ENCODE assay signal across 11 cellular contexts in the genomic region with DNA sequence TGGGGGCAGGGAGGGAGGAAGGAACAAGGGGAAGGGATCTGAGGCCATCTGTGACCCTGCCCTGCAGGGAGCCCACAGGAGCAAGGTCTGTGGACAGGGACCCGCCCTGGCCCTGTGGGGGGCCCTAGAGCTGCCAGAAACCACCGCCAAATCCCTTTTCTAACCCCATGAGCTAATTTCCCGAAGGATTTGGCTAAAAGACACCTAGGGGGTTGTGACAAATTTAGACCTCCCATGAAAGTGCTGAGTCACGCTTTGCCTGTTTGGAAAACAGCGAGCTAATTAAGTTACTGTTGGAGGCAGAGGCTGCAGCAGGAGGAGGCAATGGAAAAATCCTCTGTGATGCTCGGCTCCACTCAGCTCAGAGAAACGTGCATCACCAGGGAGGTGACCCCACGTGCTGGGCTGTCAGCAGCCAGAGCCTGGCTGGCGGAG. TPM values are rescaled to one million over a fixed set of nuclear protein-coding genes. Genes with fewer than 3 reads are reported as not detected.
DNase-seq lines count a peak whose midpoint lies in the region; ATAC-seq and TF ChIP-seq lines count a peak whose summit lies in the region.
"Had no signal": no experiment of that assay in that cellular context is flagged by ENCODE, and none has a peak within 500 bp of the region (broad histone marks: within the 10 kb centered on the region; RNA-seq: fewer than 3 reads in every experiment).

No MANE protein-coding gene starts in this region.

- H3K9me3 ChIP-seq in body of pancreas (peaks cover 0 to 12% (median 0%) of the 10 kb centered on the region in 3 donors), left lung (no peaks in the 10 kb centered on the region)

- peak; percentile 53 for ATAC-seq in body of pancreas
- peak; percentile 54 for ATAC-seq in left lung
- no peak for ATAC-seq in HG02840 (IDR thresholded peaks at IDR 0.05; ENCODE audit: low FRiP score, unreplicated experiment)

- no peaks in the 10 kb centered on the region for H3K27me3 ChIP-seq in body of pancreas
- H3K27me3 ChIP-seq in left lung = peaks cover 0 to 57% of the 10 kb centered on the region in 2 donors

- TF ChIP-seq CTCF in body of pancreas (IDR thresholded peaks at IDR 0.05) (no peak), left lung (IDR thresholded peaks at IDR 0.05) (no peak)

- H3K4me1 ChIP-seq in body of pancreas (no peaks in the 10 kb centered on the region), left lung (no peaks in the 10 kb centered on the region)

- 12 to 17% methylated on average over 6 to 9 of the region's 9 CpGs for WGBS in body of pancreas, 2 donors

- intact Hi-C loops in body of pancreas (cut with DNase I) (no loop called here), left lung (cut with DNase I) (no loop called here)

- no peak overlapping the region for H3K4me3 ChIP-seq in body of pancreas
- H3K4me3 ChIP-seq in left lung = no peak overlapping the region

- no peak for TF ChIP-seq POLR2A in body of pancreas (IDR thresholded peaks at IDR 0.05)

- peak; percentile 85 for DNase-seq in Ammon's horn (ENCODE audit: low spot score)
- DNase-seq in NCI-H1092 (lab: John Stamatoyannopoulos, UW) = peak; percentile 9
- DNase-seq in body of pancreas = peak in 2 of 4 donors; percentile 32 to 43
- DNase-seq in left lung = no peak
- no peak for DNase-seq in NCI-H187 (lab: John Stamatoyannopoulos, UW)
- no peak for DNase-seq in EL
- no peak for DNase-seq in NCI-H774 (lab: John Stamatoyannopoulos, UW)
- DNase-seq: activated CD4-positive, alpha-beta memory T cell treated with anti-CD3 and anti-CD28 coated beads, Interleukin-2, amount 10 ng/mL, durations not matched to agents 7 days and 5 days; CD4-positive, CD25-positive, alpha-beta regulatory T cell; trophoblast cell had no signal

- H3K27ac ChIP-seq in body of pancreas (peak overlapping the region in 1 of 4 donors; percentile 15), left lung (no peak overlapping the region)

- H3K36me3 ChIP-seq in body of pancreas (replicated peaks in 1 of 2; ENCODE audit: insufficient read depth in 1 of 2, low read depth in 2 of 2) (no peaks in the 10 kb centered on the region), left lung (no peaks in the 10 kb centered on the region)

RNA-seq across cellular contexts. Expression of a gene that starts 49.9 kb away (rescaled TPM):
- 1 to 10 TPM; 6.3 to 7.8 TPM for total RNA-seq in body of pancreas
- total RNA-seq in left lung = 10 to 100 TPM; 21.2 to 21.5 TPM
- total RNA-seq: activated CD4-positive, alpha-beta memory T cell treated with anti-CD3 and anti-CD28 coated beads, Interleukin-2, amount 10 ng/mL, durations not matched to agents 7 days and 5 days; CD4-positive, CD25-positive, alpha-beta regulatory T cell had no signal

Comparison
In these comparisons a context has a peak if more than half of its experiments do, and no peak if none do; other contexts are left out.
1. DNase-seq: peak in Ammon's horn (single experiment) and NCI-H1092 (single experiment); none in left lung (0 of 2), NCI-H187 (0 of 2), EL (single experiment) and NCI-H774 (single experiment).